In the genomic region with DNA sequence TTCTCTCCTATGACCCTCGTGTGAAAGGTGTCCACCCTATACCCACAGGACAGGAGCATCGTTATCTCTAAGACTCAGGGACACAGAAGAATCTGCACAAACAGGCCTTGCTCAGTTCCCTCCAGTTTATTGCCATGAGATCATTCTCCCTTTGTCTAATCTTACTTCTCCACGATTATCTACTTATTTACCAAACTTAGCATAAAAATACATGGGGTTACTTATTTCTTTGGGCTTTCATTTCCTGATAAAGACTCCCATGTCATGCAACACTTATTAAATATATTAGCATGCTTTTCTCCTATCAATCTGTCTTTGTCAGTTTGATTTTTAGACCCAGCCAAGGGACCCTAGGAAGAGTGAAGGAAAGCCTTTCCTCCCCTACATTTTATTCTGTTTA, we compare ENCODE assay signal across 2 cellular contexts.
TF ChIP-seq lines count a peak whose summit lies in the region.

No MANE protein-coding gene starts in this region.

TF ChIP-seq in GM23338, 12 proteins besides CTCF, POLR2A, EP300 and RAD21 (continued from another document):
- TF ChIP-seq, protein P1, sequence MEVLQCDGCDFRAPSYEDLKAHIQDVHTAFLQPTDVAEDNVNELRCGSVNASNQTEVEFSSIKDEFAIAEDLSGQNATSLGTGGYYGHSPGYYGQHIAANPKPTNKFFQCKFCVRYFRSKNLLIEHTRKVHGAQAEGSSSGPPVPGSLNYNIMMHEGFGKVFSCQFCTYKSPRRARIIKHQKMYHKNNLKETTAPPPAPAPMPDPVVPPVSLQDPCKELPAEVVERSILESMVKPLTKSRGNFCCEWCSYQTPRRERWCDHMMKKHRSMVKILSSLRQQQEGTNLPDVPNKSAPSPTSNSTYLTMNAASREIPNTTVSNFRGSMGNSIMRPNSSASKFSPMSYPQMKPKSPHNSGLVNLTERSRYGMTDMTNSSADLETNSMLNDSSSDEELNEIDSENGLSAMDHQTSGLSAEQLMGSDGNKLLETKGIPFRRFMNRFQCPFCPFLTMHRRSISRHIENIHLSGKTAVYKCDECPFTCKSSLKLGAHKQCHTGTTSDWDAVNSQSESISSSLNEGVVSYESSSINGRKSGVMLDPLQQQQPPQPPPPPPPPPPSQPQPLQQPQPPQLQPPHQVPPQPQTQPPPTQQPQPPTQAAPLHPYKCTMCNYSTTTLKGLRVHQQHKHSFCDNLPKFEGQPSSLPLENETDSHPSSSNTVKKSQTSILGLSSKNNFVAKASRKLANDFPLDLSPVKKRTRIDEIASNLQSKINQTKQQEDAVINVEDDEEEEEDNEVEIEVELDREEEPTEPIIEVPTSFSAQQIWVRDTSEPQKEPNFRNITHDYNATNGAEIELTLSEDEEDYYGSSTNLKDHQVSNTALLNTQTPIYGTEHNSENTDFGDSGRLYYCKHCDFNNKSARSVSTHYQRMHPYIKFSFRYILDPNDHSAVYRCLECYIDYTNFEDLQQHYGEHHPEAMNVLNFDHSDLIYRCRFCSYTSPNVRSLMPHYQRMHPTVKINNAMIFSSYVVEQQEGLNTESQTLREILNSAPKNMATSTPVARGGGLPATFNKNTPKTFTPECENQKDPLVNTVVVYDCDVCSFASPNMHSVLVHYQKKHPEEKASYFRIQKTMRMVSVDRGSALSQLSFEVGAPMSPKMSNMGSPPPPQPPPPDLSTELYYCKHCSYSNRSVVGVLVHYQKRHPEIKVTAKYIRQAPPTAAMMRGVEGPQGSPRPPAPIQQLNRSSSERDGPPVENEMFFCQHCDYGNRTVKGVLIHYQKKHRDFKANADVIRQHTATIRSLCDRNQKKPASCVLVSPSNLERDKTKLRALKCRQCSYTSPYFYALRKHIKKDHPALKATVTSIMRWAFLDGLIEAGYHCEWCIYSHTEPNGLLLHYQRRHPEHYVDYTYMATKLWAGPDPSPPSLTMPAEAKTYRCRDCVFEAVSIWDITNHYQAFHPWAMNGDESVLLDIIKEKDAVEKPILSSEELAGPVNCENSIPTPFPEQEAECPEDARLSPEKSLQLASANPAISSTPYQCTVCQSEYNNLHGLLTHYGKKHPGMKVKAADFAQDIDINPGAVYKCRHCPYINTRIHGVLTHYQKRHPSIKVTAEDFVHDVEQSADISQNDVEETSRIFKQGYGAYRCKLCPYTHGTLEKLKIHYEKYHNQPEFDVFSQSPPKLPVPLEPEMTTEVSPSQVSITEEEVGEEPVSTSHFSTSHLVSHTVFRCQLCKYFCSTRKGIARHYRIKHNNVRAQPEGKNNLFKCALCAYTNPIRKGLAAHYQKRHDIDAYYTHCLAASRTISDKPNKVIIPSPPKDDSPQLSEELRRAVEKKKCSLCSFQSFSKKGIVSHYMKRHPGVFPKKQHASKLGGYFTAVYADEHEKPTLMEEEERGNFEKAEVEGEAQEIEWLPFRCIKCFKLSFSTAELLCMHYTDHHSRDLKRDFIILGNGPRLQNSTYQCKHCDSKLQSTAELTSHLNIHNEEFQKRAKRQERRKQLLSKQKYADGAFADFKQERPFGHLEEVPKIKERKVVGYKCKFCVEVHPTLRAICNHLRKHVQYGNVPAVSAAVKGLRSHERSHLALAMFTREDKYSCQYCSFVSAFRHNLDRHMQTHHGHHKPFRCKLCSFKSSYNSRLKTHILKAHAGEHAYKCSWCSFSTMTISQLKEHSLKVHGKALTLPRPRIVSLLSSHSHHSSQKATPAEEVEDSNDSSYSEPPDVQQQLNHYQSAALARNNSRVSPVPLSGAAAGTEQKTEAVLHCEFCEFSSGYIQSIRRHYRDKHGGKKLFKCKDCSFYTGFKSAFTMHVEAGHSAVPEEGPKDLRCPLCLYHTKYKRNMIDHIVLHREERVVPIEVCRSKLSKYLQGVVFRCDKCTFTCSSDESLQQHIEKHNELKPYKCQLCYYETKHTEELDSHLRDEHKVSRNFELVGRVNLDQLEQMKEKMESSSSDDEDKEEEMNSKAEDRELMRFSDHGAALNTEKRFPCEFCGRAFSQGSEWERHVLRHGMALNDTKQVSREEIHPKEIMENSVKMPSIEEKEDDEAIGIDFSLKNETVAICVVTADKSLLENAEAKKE (CRISPR knock-in tag; IDR thresholded peaks at IDR 0.05) = no peak
- TF ChIP-seq, protein P2, sequence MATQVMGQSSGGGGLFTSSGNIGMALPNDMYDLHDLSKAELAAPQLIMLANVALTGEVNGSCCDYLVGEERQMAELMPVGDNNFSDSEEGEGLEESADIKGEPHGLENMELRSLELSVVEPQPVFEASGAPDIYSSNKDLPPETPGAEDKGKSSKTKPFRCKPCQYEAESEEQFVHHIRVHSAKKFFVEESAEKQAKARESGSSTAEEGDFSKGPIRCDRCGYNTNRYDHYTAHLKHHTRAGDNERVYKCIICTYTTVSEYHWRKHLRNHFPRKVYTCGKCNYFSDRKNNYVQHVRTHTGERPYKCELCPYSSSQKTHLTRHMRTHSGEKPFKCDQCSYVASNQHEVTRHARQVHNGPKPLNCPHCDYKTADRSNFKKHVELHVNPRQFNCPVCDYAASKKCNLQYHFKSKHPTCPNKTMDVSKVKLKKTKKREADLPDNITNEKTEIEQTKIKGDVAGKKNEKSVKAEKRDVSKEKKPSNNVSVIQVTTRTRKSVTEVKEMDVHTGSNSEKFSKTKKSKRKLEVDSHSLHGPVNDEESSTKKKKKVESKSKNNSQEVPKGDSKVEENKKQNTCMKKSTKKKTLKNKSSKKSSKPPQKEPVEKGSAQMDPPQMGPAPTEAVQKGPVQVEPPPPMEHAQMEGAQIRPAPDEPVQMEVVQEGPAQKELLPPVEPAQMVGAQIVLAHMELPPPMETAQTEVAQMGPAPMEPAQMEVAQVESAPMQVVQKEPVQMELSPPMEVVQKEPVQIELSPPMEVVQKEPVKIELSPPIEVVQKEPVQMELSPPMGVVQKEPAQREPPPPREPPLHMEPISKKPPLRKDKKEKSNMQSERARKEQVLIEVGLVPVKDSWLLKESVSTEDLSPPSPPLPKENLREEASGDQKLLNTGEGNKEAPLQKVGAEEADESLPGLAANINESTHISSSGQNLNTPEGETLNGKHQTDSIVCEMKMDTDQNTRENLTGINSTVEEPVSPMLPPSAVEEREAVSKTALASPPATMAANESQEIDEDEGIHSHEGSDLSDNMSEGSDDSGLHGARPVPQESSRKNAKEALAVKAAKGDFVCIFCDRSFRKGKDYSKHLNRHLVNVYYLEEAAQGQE (IDR thresholded peaks at IDR 0.05; ENCODE audit: unreplicated experiment) = no peak
- TF ChIP-seq CREB1 (CRISPR knock-in tag; IDR thresholded peaks at IDR 0.05; ENCODE audit: low read depth) = no peak
- no peak for TF ChIP-seq JUNB (IDR thresholded peaks at IDR 0.05; ENCODE audit: unreplicated experiment)
- no peak for TF ChIP-seq POLR2AphosphoS5 (IDR thresholded peaks at IDR 0.05; ENCODE audit: low read depth)
- no peak for TF ChIP-seq EZH2 (IDR thresholded peaks at IDR 0.05; ENCODE audit: low read depth, unreplicated experiment)
TF ChIP-seq in GM23338: peak in this region for 0.

TF ChIP-seq in GM12878, 131 proteins besides CTCF, POLR2A, EP300 and RAD21 (continued from another document):
- TF ChIP-seq, protein P3, sequence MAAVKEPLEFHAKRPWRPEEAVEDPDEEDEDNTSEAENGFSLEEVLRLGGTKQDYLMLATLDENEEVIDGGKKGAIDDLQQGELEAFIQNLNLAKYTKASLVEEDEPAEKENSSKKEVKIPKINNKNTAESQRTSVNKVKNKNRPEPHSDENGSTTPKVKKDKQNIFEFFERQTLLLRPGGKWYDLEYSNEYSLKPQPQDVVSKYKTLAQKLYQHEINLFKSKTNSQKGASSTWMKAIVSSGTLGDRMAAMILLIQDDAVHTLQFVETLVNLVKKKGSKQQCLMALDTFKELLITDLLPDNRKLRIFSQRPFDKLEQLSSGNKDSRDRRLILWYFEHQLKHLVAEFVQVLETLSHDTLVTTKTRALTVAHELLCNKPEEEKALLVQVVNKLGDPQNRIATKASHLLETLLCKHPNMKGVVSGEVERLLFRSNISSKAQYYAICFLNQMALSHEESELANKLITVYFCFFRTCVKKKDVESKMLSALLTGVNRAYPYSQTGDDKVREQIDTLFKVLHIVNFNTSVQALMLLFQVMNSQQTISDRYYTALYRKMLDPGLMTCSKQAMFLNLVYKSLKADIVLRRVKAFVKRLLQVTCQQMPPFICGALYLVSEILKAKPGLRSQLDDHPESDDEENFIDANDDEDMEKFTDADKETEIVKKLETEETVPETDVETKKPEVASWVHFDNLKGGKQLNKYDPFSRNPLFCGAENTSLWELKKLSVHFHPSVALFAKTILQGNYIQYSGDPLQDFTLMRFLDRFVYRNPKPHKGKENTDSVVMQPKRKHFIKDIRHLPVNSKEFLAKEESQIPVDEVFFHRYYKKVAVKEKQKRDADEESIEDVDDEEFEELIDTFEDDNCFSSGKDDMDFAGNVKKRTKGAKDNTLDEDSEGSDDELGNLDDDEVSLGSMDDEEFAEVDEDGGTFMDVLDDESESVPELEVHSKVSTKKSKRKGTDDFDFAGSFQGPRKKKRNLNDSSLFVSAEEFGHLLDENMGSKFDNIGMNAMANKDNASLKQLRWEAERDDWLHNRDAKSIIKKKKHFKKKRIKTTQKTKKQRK (IDR thresholded peaks at IDR 0.05; ENCODE audit: low read depth, low read length) = no peak
- no peak for TF ChIP-seq HDAC2 (IDR thresholded peaks at IDR 0.05)
- TF ChIP-seq ZNF207 (IDR thresholded peaks at IDR 0.05; ENCODE audit: borderline replicate concordance) = no peak
- no peak for TF ChIP-seq CBX3 (IDR thresholded peaks at IDR 0.05; ENCODE audit: borderline replicate concordance, low read depth)
- TF ChIP-seq MXI1 (IDR thresholded peaks at IDR 0.05; ENCODE audit: low read depth, low read length) = no peak
